27 cellular contexts compared by ENCODE assay signal in genomic region chr20:58956078-58956477, GRCh38. TPM values are rescaled to one million over a fixed set of nuclear protein-coding genes. Genes with fewer than 3 reads are reported as not detected.
A peak's percentile ranks its signal among the peaks of the same experiment; 100 is the strongest.
DNase-seq lines count a peak whose midpoint lies in the region; ATAC-seq, FAIRE-seq and TF ChIP-seq lines count a peak whose summit lies in the region.
"Had no signal": no experiment of that assay in that cellular context is flagged by ENCODE, and none has a peak within 500 bp of the region (broad histone marks: within the 10 kb centered on the region; RNA-seq: fewer than 3 reads in every experiment).

No MANE protein-coding gene starts in this region.

- TF ChIP-seq CTCF in MCF 10A (IDR thresholded peaks at IDR 0.05; ENCODE audit: unreplicated experiment) (no peak), mammary epithelial cell (conservative IDR thresholded peaks at IDR 0.05 in 1 of 2, IDR thresholded peaks at IDR 0.05 in 1 of 2; ENCODE audit: extremely low read depth in 1 of 2, insufficient read depth in 1 of 2, low read depth in 1 of 2, low read length in 2 of 2) (no peak), RWPE2 (IDR thresholded peaks at IDR 0.05; ENCODE audit: poor library complexity, severe bottlenecking) (no peak), GM10266 (IDR thresholded peaks at IDR 0.05; ENCODE audit: control insufficient read depth, insufficient read depth, low read depth, missing control alignments) (no peak)

- H3K27me3 Mint-ChIP-seq in MCF 10A (ENCODE audit: insufficient read depth, unreplicated experiment) = peaks cover 20% of the 10 kb centered on the region

- FAIRE-seq in urothelium cell line (lab: Jason Lieb, UNC) = peak; percentile 88
- FAIRE-seq: endometrium, frontal cortex, GM12878 had no signal

- H3K36me3 Mint-ChIP-seq in MCF 10A (ENCODE audit: insufficient read depth, unreplicated experiment) = no peaks in the 10 kb centered on the region
- H3K36me3 Mint-ChIP-seq: brain; CD8-positive, alpha-beta T cell; IgD-negative memory B cell; naive B cell had no signal

- no peaks in the 10 kb centered on the region for H4K20me1 ChIP-seq in mammary epithelial cell (ENCODE audit: insufficient read depth, low read length)

- H3K9me3 Mint-ChIP-seq in MCF 10A (ENCODE audit: unreplicated experiment) = no peaks in the 10 kb centered on the region
- H3K9me3 Mint-ChIP-seq: activated CD4-positive, alpha-beta memory T cell treated with anti-CD3 and anti-CD28 coated beads, Interleukin-2, amount 10 ng/mL, durations not matched to agents 7 days and 5 days; activated T-helper 17 cell treated with anti-CD3 and anti-CD28 coated beads, Interleukin-2, amount 50 U/mL, for 72 hours; CD8-positive, alpha-beta T cell; H9; naive B cell had no signal

- intact Hi-C loops in MCF 10A (cut with micrococcal nuclease) = no loop called here
- intact Hi-C loops in mammary epithelial cell (cut with micrococcal nuclease) = no loop called here

- no peak overlapping the region for H3K4me3 ChIP-seq in mammary epithelial cell (replicated peaks in 1 of 3; ENCODE audit: insufficient read depth in 1 of 3, low read depth in 2 of 3, low read length in 3 of 3)
- H3K4me3 ChIP-seq in RWPE2 (ENCODE audit: severe bottlenecking) = no peak overlapping the region
- H3K4me3 ChIP-seq: GM12878 had no signal

- peak; percentile 88 for ATAC-seq in RWPE2 (ENCODE audit: low read depth)
- ATAC-seq in GM18907 (IDR thresholded peaks at IDR 0.05; ENCODE audit: unreplicated experiment) = no peak
- no peak for ATAC-seq in HG03159 (IDR thresholded peaks at IDR 0.05; ENCODE audit: unreplicated experiment)
- ATAC-seq: activated T-helper 17 cell treated with anti-CD3 and anti-CD28 coated beads, Interleukin-2, amount 50 U/mL, for 72 hours; CD8-positive, alpha-beta T cell; GM12878; right cardiac atrium; stimulated activated naive CD8-positive, alpha-beta T cell treated with anti-CD3 and anti-CD28 coated beads, Interleukin-15, Interleukin-2, amounts not matched to agents 100 U/mL and 50 U/mL, for 24 hours had no signal

- peak; percentile 74 for DNase-seq in MCF 10A (ENCODE audit: unreplicated experiment)
- DNase-seq in mammary epithelial cell = no peak
- DNase-seq in NCI-H226 = peak; percentile 33
- DNase-seq in RWPE2 (ENCODE audit: low spot score) = no peak
- no peak for DNase-seq in urothelium cell line (ENCODE audit: low spot score)
- DNase-seq in GM10266 (ENCODE audit: extremely low spot score) = no peak
- DNase-seq: activated CD4-positive, alpha-beta memory T cell treated with anti-CD3 and anti-CD28 coated beads, Interleukin-2, amount 10 ng/mL, durations not matched to agents 7 days and 5 days; activated naive CD4-positive, alpha-beta T cell treated with anti-CD3 and anti-CD28 coated beads, Interleukin-2, amount 50 U/mL, for 16 hours; CD8-positive, alpha-beta T cell; EL; H9; naive B cell; NCI-H1930; NCI-H2227 treated with DMSO at 0.1 percent for 48 hours; NCI-H774; right cardiac atrium; stimulated activated CD4-positive, alpha-beta T cell treated with anti-CD3 and anti-CD28 coated beads, Interleukin-2, amount 100 ng/mL, for 24 hours; stimulated activated naive CD8-positive, alpha-beta T cell treated with anti-CD3 and anti-CD28 coated beads, Interleukin-15, Interleukin-2, amounts not matched to agents 100 U/mL and 50 U/mL, for 24 hours had no signal

- no peak overlapping the region for H3K27ac Mint-ChIP-seq in MCF 10A (ENCODE audit: low read depth, unreplicated experiment)
- H3K27ac Mint-ChIP-seq: activated CD4-positive, alpha-beta memory T cell treated with anti-CD3 and anti-CD28 coated beads, Interleukin-2, amount 10 ng/mL, durations not matched to agents 7 days and 5 days; activated T-helper 17 cell treated with anti-CD3 and anti-CD28 coated beads, Interleukin-2, amount 50 U/mL, for 72 hours; brain; CD8-positive, alpha-beta T cell; H9; IgD-negative memory B cell; mesothelial cell of epicardium had no signal

- no peaks in the 10 kb centered on the region for H3K79me2 ChIP-seq in mammary epithelial cell (ENCODE audit: insufficient read depth, low read length)

- CTCF ChIA-PET in MCF 10A (lab: Yijun Ruan, JAX) (interaction anchor here (0.6 to 1.1 kb wide), 4 partner anchors 15 to 76 kb away, joined by 3 to 4 read pairs (median 4); partner anchors contain the start of gene ATP5F1E), mammary epithelial cell (lab: Charles Lee; ENCODE audit: low non-redundant PET) (no interaction called here)

- no peak overlapping the region for H3K4me3 Mint-ChIP-seq in MCF 10A (ENCODE audit: unreplicated experiment)
- H3K4me3 Mint-ChIP-seq: activated CD4-positive, alpha-beta memory T cell treated with anti-CD3 and anti-CD28 coated beads, Interleukin-2, amount 10 ng/mL, durations not matched to agents 7 days and 5 days; activated T-helper 17 cell treated with anti-CD3 and anti-CD28 coated beads, Interleukin-2, amount 50 U/mL, for 72 hours; brain; CD8-positive, alpha-beta T cell; H9; IgD-negative memory B cell; mesothelial cell of epicardium; naive B cell had no signal

- H3K27me3 ChIP-seq in mammary epithelial cell (ENCODE audit: insufficient read depth, low read length) = no peaks in the 10 kb centered on the region
- peaks cover 36% of the 10 kb centered on the region for H3K27me3 ChIP-seq in RWPE2 (ENCODE audit: insufficient read depth, poor library complexity, severe bottlenecking)

- dilution Hi-C loops in mammary epithelial cell (cut with HindIII; ENCODE audit: low sequenced_read_pairs) = no loop called here

- no peaks in the 10 kb centered on the region for H3K4me1 Mint-ChIP-seq in MCF 10A (ENCODE audit: insufficient read depth, unreplicated experiment)
- H3K4me1 Mint-ChIP-seq: activated CD4-positive, alpha-beta memory T cell treated with anti-CD3 and anti-CD28 coated beads, Interleukin-2, amount 10 ng/mL, durations not matched to agents 7 days and 5 days; activated T-helper 17 cell treated with anti-CD3 and anti-CD28 coated beads, Interleukin-2, amount 50 U/mL, for 72 hours; brain; H9; IgD-negative memory B cell; mesothelial cell of epicardium; naive B cell had no signal

- H3K4me1 ChIP-seq in mammary epithelial cell (ENCODE audit: insufficient read depth, low read length) (no peaks in the 10 kb centered on the region), RWPE2 (ENCODE audit: insufficient read depth, poor library complexity, severe bottlenecking) (no peaks in the 10 kb centered on the region)

- H3K4me2 ChIP-seq in mammary epithelial cell (ENCODE audit: insufficient read depth, low read depth, low read length) = no peak overlapping the region

- in situ Hi-C loops in mammary epithelial cell (cut with MboI; ENCODE audit: low sequenced_read_pairs in 2 of 2) = no loop called here

- POLR2A ChIA-PET in MCF 10A (lab: Yijun Ruan, JAX) = interaction anchor here (0.7 to 1.2 kb wide), 2 partner anchors 13 to 76 kb away, joined by 3 to 6 read pairs; partner anchors contain the start of gene ATP5F1E

- H3K9me3 ChIP-seq in mammary epithelial cell (replicated peaks; ENCODE audit: insufficient read depth, low read length) = no peaks in the 10 kb centered on the region
- no peaks in the 10 kb centered on the region for H3K9me3 ChIP-seq in RWPE2 (ENCODE audit: severe bottlenecking)

- no peak overlapping the region for H3K9ac ChIP-seq in mammary epithelial cell (ENCODE audit: insufficient read depth, low read length)

- BruUV-seq in MCF 10A (replicated peaks; lab: Mats Ljungman, UMichigan) (no TSS peak), mammary epithelial cell (replicated peaks; lab: Mats Ljungman, UMichigan) (no TSS peak)

- H3K27ac ChIP-seq in mammary epithelial cell (ENCODE audit: insufficient read depth, low read depth, low read length) = no peak overlapping the region
- H3K27ac ChIP-seq in RWPE2 (ENCODE audit: poor library complexity, severe bottlenecking) = no peak overlapping the region

- H2AFZ ChIP-seq in mammary epithelial cell (ENCODE audit: low read depth, low read length) = no peak overlapping the region

- 78% methylated on average over 8 of the region's 8 CpGs for WGBS in mammary epithelial cell (ENCODE audit: low coverage, missing lambda C conversion rate)

- H3K36me3 ChIP-seq in mammary epithelial cell (ENCODE audit: insufficient read depth, low read length) (no peaks in the 10 kb centered on the region), RWPE2 (ENCODE audit: low read depth) (no peaks in the 10 kb centered on the region)

RNA-seq across cellular contexts. Expression of gene NELFCD, which starts 25.0 kb away (rescaled TPM):
- total RNA-seq in MCF 10A (2022) (59.6 and 79.8 TPM in 2 replicates), mammary epithelial cell (10 to 100 TPM; 37.8 to 69.7 TPM)
- polyA plus RNA-seq in mammary epithelial cell = 84.9 TPM
- polyA minus RNA-seq in mammary epithelial cell = 143 TPM

RNA-seq across cellular contexts. Expression of gene CTSZ, which starts 51.0 kb away (rescaled TPM):
- total RNA-seq in MCF 10A (2022) (96.6 and 103 TPM in 2 replicates), mammary epithelial cell (100 to 1,000 TPM; 138 to 139 TPM)
- polyA plus RNA-seq in mammary epithelial cell = 156 TPM
- polyA minus RNA-seq in mammary epithelial cell = 116 TPM

Comparison
In these comparisons a context has a peak if more than half of its experiments do, and no peak if none do; other contexts are left out.
1. DNase-seq: peak in MCF 10A (single experiment) and NCI-H226 (single experiment); none in mammary epithelial cell (single experiment), RWPE2 (single experiment), urothelium cell line (single experiment) and GM10266 (single experiment).